18 cellular contexts compared by ENCODE assay signal in the genomic region with DNA sequence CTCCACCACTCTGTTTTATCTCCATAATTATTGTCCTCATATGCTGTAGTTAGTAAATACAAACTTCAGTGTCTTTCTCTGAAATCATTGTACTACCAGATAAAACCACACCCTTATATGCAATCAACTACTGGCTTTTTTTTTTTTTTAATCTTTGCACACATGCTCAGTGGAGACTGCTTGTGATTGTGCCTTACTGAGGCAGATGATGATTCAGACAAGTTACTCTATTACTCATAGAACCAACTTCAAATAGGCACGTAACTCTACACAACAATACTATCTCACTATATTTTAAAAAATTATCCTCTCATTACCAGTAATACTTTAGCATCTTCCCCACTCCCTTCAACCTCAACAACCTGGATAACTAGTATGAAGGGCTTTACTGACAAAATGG.
"Had no signal": no experiment of that assay in that cellular context is flagged by ENCODE, and none has a peak within 500 bp of the region (broad histone marks: within the 10 kb centered on the region; RNA-seq: fewer than 3 reads in every experiment).

No MANE protein-coding gene starts in this region.

- H3K36me3 ChIP-seq: ascending aorta, lower lobe of right lung, right lobe of liver had no signal

- H3K9ac ChIP-seq: parathyroid adenoma had no signal

- H3K27me3 ChIP-seq: ascending aorta, right lobe of liver had no signal

- H3K4me3 ChIP-seq: ascending aorta, lower lobe of right lung, right lobe of liver had no signal

- ATAC-seq: activated CD8-positive, alpha-beta T cell treated with anti-CD3 and anti-CD28 coated beads, Interleukin-2, amount 10 ng/mL, durations not matched to agents 7 days and 5 days; effector memory CD8-positive, alpha-beta T cell; lower lobe of right lung; natural killer cell; right lobe of liver; stimulated activated naive B cell treated with anti-CD40 and anti-IgM and Interleukin-4, amounts not matched to agents 10 μg/mL and 1 μg/mL and 100 μg/mL, for 72 hours had no signal

- H3K4me1 Mint-ChIP-seq: activated B cell treated with CpG ODN at 0.5 μM for 24 hours; natural killer cell; stimulated activated naive B cell treated with anti-CD40 and anti-IgM and Interleukin-4, amounts not matched to agents 10 μg/mL and 1 μg/mL and 100 μg/mL, for 72 hours had no signal

- H3K4me3 Mint-ChIP-seq: activated B cell treated with CpG ODN at 0.5 μM for 24 hours; activated CD8-positive, alpha-beta T cell treated with anti-CD3 and anti-CD28 coated beads, Interleukin-2, amount 10 ng/mL, durations not matched to agents 7 days and 5 days; activated naive CD4-positive, alpha-beta T cell treated with anti-CD3 and anti-CD28 coated beads for 36 hours; activated T-cell treated with anti-CD3 and anti-CD28 coated beads, Interleukin-2, amount 50 U/mL, for 24 hours; effector memory CD8-positive, alpha-beta T cell; natural killer cell; stimulated activated naive B cell treated with anti-CD40 and anti-IgM and Interleukin-4, amounts not matched to agents 10 μg/mL and 1 μg/mL and 100 μg/mL, for 72 hours; T-helper 2 cell treated with Interferon-gamma antibody and Interleukin-4, amounts not matched to agents 5 μg/mL and 100 μg/mL, for 36 hours had no signal

- H3K9me3 ChIP-seq: ascending aorta, lower lobe of right lung, right lobe of liver had no signal

- H3K9me3 Mint-ChIP-seq: stimulated activated naive B cell treated with anti-CD40 and anti-IgM and Interleukin-4, amounts not matched to agents 10 μg/mL and 1 μg/mL and 100 μg/mL, for 72 hours had no signal

- H3K79me2 ChIP-seq: parathyroid adenoma had no signal

- H3K27me3 Mint-ChIP-seq: activated B cell treated with CpG ODN at 0.5 μM for 24 hours; activated T-cell treated with anti-CD3 and anti-CD28 coated beads, Interleukin-2, amount 50 U/mL, for 24 hours; effector memory CD8-positive, alpha-beta T cell; stimulated activated naive B cell treated with anti-CD40 and anti-IgM and Interleukin-4, amounts not matched to agents 10 μg/mL and 1 μg/mL and 100 μg/mL, for 72 hours had no signal

- H3K36me3 Mint-ChIP-seq: natural killer cell; stimulated activated naive B cell treated with anti-CD40 and anti-IgM and Interleukin-4, amounts not matched to agents 10 μg/mL and 1 μg/mL and 100 μg/mL, for 72 hours had no signal

- FAIRE-seq: keratinocyte, TTC549 had no signal

- H3K27ac Mint-ChIP-seq: activated B cell treated with CpG ODN at 0.5 μM for 24 hours; activated CD8-positive, alpha-beta T cell treated with anti-CD3 and anti-CD28 coated beads, Interleukin-2, amount 10 ng/mL, durations not matched to agents 7 days and 5 days; activated naive CD4-positive, alpha-beta T cell treated with anti-CD3 and anti-CD28 coated beads for 36 hours; activated T-cell treated with anti-CD3 and anti-CD28 coated beads, Interleukin-2, amount 50 U/mL, for 24 hours; activated T-helper 2 cell treated with anti-CD3 and anti-CD28 coated beads, Interferon-gamma antibody, Interleukin-2, Interleukin-4, amounts not matched to agents 10 μg/mL and 5 μg/mL and 100 μg/mL, durations not matched to agents 14 hours and 24 hours and 36 hours; effector memory CD8-positive, alpha-beta T cell; natural killer cell; stimulated activated naive B cell treated with anti-CD40 and anti-IgM and Interleukin-4, amounts not matched to agents 10 μg/mL and 1 μg/mL and 100 μg/mL, for 72 hours; T-helper 2 cell treated with Interferon-gamma antibody and Interleukin-4, amounts not matched to agents 5 μg/mL and 100 μg/mL, for 36 hours had no signal

- DNase-seq: activated B cell treated with CpG ODN at 0.5 μM for 24 hours; activated CD4-positive, alpha-beta T cell treated with anti-CD3 and anti-CD28 coated beads for 48 hours; activated CD8-positive, alpha-beta T cell treated with anti-CD3 and anti-CD28 coated beads, Interleukin-2, amount 10 ng/mL, durations not matched to agents 7 days and 5 days; activated naive CD4-positive, alpha-beta T cell treated with anti-CD3 and anti-CD28 coated beads for 36 hours; activated T-cell treated with anti-CD3 and anti-CD28 coated beads, Interleukin-2, amount 50 U/mL, for 24 hours; effector memory CD8-positive, alpha-beta T cell; hypothalamus; lower lobe of right lung; natural killer cell; right lobe of liver; stimulated activated CD4-positive, alpha-beta T cell treated with anti-CD3 and anti-CD28 coated beads, Interleukin-4, amount 100 ng/mL, for 4 hours; stimulated activated naive B cell treated with anti-CD40 and anti-IgM and Interleukin-4, amounts not matched to agents 10 μg/mL and 1 μg/mL and 100 μg/mL, for 72 hours had no signal

- H3K27ac ChIP-seq: ascending aorta, lower lobe of right lung, parathyroid adenoma, right lobe of liver had no signal

- H3K4me1 ChIP-seq: ascending aorta, lower lobe of right lung, parathyroid adenoma, right lobe of liver had no signal

- H2AFZ ChIP-seq: parathyroid adenoma had no signal
